In genomic region chr1:155017946-155018316, GRCh38 we compare ENCODE assay signal across 8 cellular contexts. TPM values are rescaled to one million over a fixed set of nuclear protein-coding genes. Genes with fewer than 3 reads are reported as not detected.
A peak's percentile ranks its signal among the peaks of the same experiment; 100 is the strongest.
DNase-seq lines count a peak whose midpoint lies in the region; ATAC-seq, FAIRE-seq and TF ChIP-seq lines count a peak whose summit lies in the region.

No MANE protein-coding gene starts in this region.

- H4K20me1 ChIP-seq in IMR-90 (ENCODE audit: insufficient read depth, low read length) (peaks cover 5% of the 10 kb centered on the region), neural progenitor cell (ENCODE audit: low read depth) (peaks cover 5% of the 10 kb centered on the region)

- H3K4me3 ChIP-seq in IMR-90 (ENCODE audit: insufficient read depth, low read depth, low read length) (no peak overlapping the region), choroid plexus epithelial cell (ENCODE audit: low read depth, low read length) (peak overlapping the region; percentile 59), neural progenitor cell (peak overlapping the region; percentile 44), pancreas (peak overlapping the region in 2 of 4 donors; percentile 23 to 40)

- H2AK9ac ChIP-seq in IMR-90 (replicated peaks; ENCODE audit: low read depth, low read length, poor library complexity): peak overlapping the region; percentile 50

- H3K36me3 ChIP-seq in IMR-90 (ENCODE audit: control insufficient read depth, insufficient read depth, low read length): peaks cover 22% of the 10 kb centered on the region
- no peaks in the 10 kb centered on the region for H3K36me3 ChIP-seq in neural progenitor cell
- peaks cover 0 to 24% (median 9%) of the 10 kb centered on the region in 3 donors for H3K36me3 ChIP-seq in pancreas

- no peak for TF ChIP-seq POLR2A in IMR-90 (IDR thresholded peaks at IDR 0.05; ENCODE audit: low read depth, low read length)

- H3K4me1 ChIP-seq in IMR-90 (ENCODE audit: control insufficient read depth, insufficient read depth, low read length) (peaks cover 6% of the 10 kb centered on the region; the same call in 1 of the 2 replicates), neural progenitor cell (peaks cover 26% of the 10 kb centered on the region), pancreas (peaks cover 0 to 14% (median 5%) of the 10 kb centered on the region in 3 donors)

- in situ Hi-C loops in IMR-90 (cut with MboI; ENCODE audit: low sequenced_read_pairs): no loop called here

- H3K4me2 ChIP-seq in IMR-90 (ENCODE audit: low read depth, low read length) (peak overlapping the region; percentile 71), neural progenitor cell (peak overlapping the region; percentile 58)

- H3K4ac ChIP-seq in IMR-90 (ENCODE audit: low read depth, low read length): no peak overlapping the region

- CTCF ChIA-PET in Calu3 (lab: Charles Lee): interaction anchor here (0.5 to 1.9 kb wide), 26 partner anchors 11 to 1341 kb away, joined by 3 to 13 read pairs (median 5); partner anchors contain the start of genes ADAM15, LENEP, PBXIP1 and PYGO2
- CTCF ChIA-PET in IMR-90 (lab: Yijun Ruan, JAX): interaction anchor here (1.0 to 2.3 kb wide), 6 partner anchors 11 to 49 kb away, joined by 3 to 7 read pairs (median 4); no protein-coding TSS in a partner anchor

- 0% methylated on average over 1 of the region's 6 CpGs; no CpG with 5 or more reads in 1 of the 2 experiments for WGBS in IMR-90 (ENCODE audit: extremely low coverage in 2 of 2, insufficient read length in 1 of 2), 2 experiments
- WGBS in pancreas, 2 donors: 47 to 65% methylated on average over 6 of the region's 6 CpGs

- DNase-seq in Calu3 (no peak), IMR-90 (no peak), choroid plexus epithelial cell (ENCODE audit: low read depth) (no peak), neural progenitor cell (ENCODE audit: low spot score) (no peak), NCI-H524 treated with DMSO at 0.1 percent for 48 hours (lab: John Stamatoyannopoulos, UW) (no peak), pancreas (no peak), SW 1271 (lab: John Stamatoyannopoulos, UW) (no peak)
- DNase-seq in activated CD4-positive, alpha-beta T cell treated with anti-CD3 and anti-CD28 coated beads, Interleukin-2, amount 50 U/mL, for 4 hours: no peak

- H3K9me3 Mint-ChIP-seq in Calu3 (ENCODE audit: low read depth, unreplicated experiment) (no peaks in the 10 kb centered on the region), neural progenitor cell (no peaks in the 10 kb centered on the region)

- H3F3A ChIP-seq in neural progenitor cell (ENCODE audit: low read depth): peaks cover 25% of the 10 kb centered on the region

- H3K23ac ChIP-seq in IMR-90 (ENCODE audit: low read depth, low read length): no peak overlapping the region

- H3K9ac ChIP-seq in IMR-90 (ENCODE audit: low read depth, low read length) (peak overlapping the region; percentile 50; the same call in 1 of the 2 replicates), neural progenitor cell (no peak overlapping the region)

- H2BK20ac ChIP-seq in IMR-90 (ENCODE audit: low read depth, low read length): no peak overlapping the region

- intact Hi-C loops in Calu3 (cut with micrococcal nuclease; ENCODE audit: unreplicated experiment): loop anchor here (2.0 kb wide), 1 partner anchor 15 kb away; the partner anchor contains the start of gene ZBTB7B
- intact Hi-C loops in IMR-90 (cut with micrococcal nuclease): loop anchor here (1.0 kb wide), 1 partner anchor 62 kb away; the partner anchor contains the start of gene PBXIP1
- intact Hi-C loops in pancreas (cut with DNase I): loop anchor here in 2 of 3 donors (10.0 kb wide), 1 partner anchor 53 kb away; the partner anchor contains the start of gene PYGO2 (in 2 of the 2)

- 0 out of 2 replicates have a peak overlapping the region, but pooled peaks have one; percentile 20 for H2AK5ac ChIP-seq in IMR-90 (ENCODE audit: low read depth, low read length)

- no peak overlapping the region for H4K91ac ChIP-seq in IMR-90 (ENCODE audit: insufficient read depth, low read depth, low read length)

- H2BK15ac ChIP-seq in IMR-90 (ENCODE audit: low read depth, low read length): no peak overlapping the region

- H2AFZ ChIP-seq in IMR-90 (replicated peaks; ENCODE audit: low read length, poor library complexity) (peak overlapping the region; percentile 91), neural progenitor cell (replicated peaks) (no peak overlapping the region)

- BruUV-seq in Calu3 (replicated peaks; lab: Mats Ljungman, UMichigan) (TSS peak; percentile 7), IMR-90 (replicated peaks; lab: Mats Ljungman, UMichigan) (no TSS peak)

- TF ChIP-seq CTCF in Calu3 (IDR thresholded peaks at IDR 0.05; ENCODE audit: unreplicated experiment) (no peak), IMR-90 (conservative IDR thresholded peaks at IDR 0.05; ENCODE audit: low read depth, low read length) (no peak), choroid plexus epithelial cell (conservative IDR thresholded peaks at IDR 0.05; ENCODE audit: low read depth, low read length) (no peak), neural progenitor cell (IDR thresholded peaks at IDR 0.05) (no peak), pancreas (IDR thresholded peaks at IDR 0.05) (no peak)

- TF ChIP-seq RAD21 in IMR-90 (IDR thresholded peaks at IDR 0.05; ENCODE audit: low read length): no peak

- FAIRE-seq in pancreas (lab: Jason Lieb, UNC): no peak

- H3K27ac Mint-ChIP-seq in Calu3 (ENCODE audit: unreplicated experiment): peak overlapping the region; percentile 79
- no peak overlapping the region for H3K27ac Mint-ChIP-seq in neural progenitor cell

- H3K27me3 Mint-ChIP-seq in Calu3 (ENCODE audit: unreplicated experiment): no peaks in the 10 kb centered on the region
- peaks cover 14% of the 10 kb centered on the region for H3K27me3 Mint-ChIP-seq in neural progenitor cell (ENCODE audit: insufficient read depth, low read depth)

- H3K27me3 ChIP-seq in IMR-90 (ENCODE audit: control insufficient read depth, insufficient read depth, low read length): no peaks in the 10 kb centered on the region
- no peaks in the 10 kb centered on the region for H3K27me3 ChIP-seq in neural progenitor cell
- no peaks in the 10 kb centered on the region for H3K27me3 ChIP-seq in pancreas

- no peak overlapping the region for H3K56ac ChIP-seq in IMR-90 (ENCODE audit: extremely low read depth, insufficient read depth, low read length)

- peaks cover 5% of the 10 kb centered on the region for H3K79me2 ChIP-seq in neural progenitor cell (ENCODE audit: low read depth)

- H3K9me1 ChIP-seq in IMR-90 (ENCODE audit: insufficient read depth, low read length): peaks cover 2% of the 10 kb centered on the region; the same call in 1 of the 2 replicates

- H2BK120ac ChIP-seq in IMR-90 (ENCODE audit: low read depth, low read length): no peak overlapping the region

- H3K9me3 ChIP-seq in IMR-90 (ENCODE audit: control insufficient read depth, insufficient read depth, low read length): no peaks in the 10 kb centered on the region
- H3K9me3 ChIP-seq in neural progenitor cell (ENCODE audit: low read depth): no peaks in the 10 kb centered on the region
- H3K9me3 ChIP-seq in pancreas: no peaks in the 10 kb centered on the region

- POLR2A ChIA-PET in IMR-90 (lab: Charles Lee; ENCODE audit: unreplicated experiment): interaction anchor here (0.6 kb wide), 1 partner anchor 62 kb away, joined by 7 read pairs; the partner anchor contains the start of gene PBXIP1

- peaks cover 54% of the 10 kb centered on the region for H3K36me3 Mint-ChIP-seq in Calu3 (ENCODE audit: insufficient read depth, unreplicated experiment)
- H3K36me3 Mint-ChIP-seq in neural progenitor cell: peaks cover 2% of the 10 kb centered on the region

- dilution Hi-C loops in IMR-90 (cut with HindIII; ENCODE audit: low sequenced_read_pairs, unreplicated experiment): no loop called here

- H3K18ac ChIP-seq in IMR-90 (ENCODE audit: low read depth, low read length): no peak overlapping the region

- no peak overlapping the region for H4K5ac ChIP-seq in IMR-90 (ENCODE audit: low read depth, low read length)

- H4K8ac ChIP-seq in IMR-90 (ENCODE audit: low read depth in 2 of 2, low read length in 2 of 2): peak overlapping the region in 1 of 2 experiments; percentile 70; a peak in 2 of 4 replicates

- peak overlapping the region; percentile 16; the same call in 1 of the 2 replicates for H3K14ac ChIP-seq in IMR-90 (replicated peaks; ENCODE audit: low read depth, low read length)

- H3K4me1 Mint-ChIP-seq in Calu3 (ENCODE audit: low read depth, unreplicated experiment) (peaks cover 39% of the 10 kb centered on the region), neural progenitor cell (peaks cover 29% of the 10 kb centered on the region)

- H3K27ac ChIP-seq in IMR-90 (ENCODE audit: insufficient read depth, low read length): no peak overlapping the region
- H3K27ac ChIP-seq in neural progenitor cell: no peak overlapping the region
- peak overlapping the region in 1 of 4 donors; percentile 72 for H3K27ac ChIP-seq in pancreas

- no peak for ATAC-seq in IMR-90 (ENCODE audit: low read depth)
- ATAC-seq in pancreas: no peak

- no peak overlapping the region for H2BK5ac ChIP-seq in IMR-90 (ENCODE audit: low read depth, low read length, poor library complexity, severe bottlenecking)

- H3K79me1 ChIP-seq in IMR-90 (ENCODE audit: low read depth in 1 of 2, low read length in 2 of 2): peaks cover 0 to 10% of the 10 kb centered on the region in 2 experiments; a peak in 1 of 4 replicates

- H3K4me3 Mint-ChIP-seq in Calu3 (ENCODE audit: low read depth, unreplicated experiment): peak overlapping the region; percentile 60
- peak overlapping the region; percentile 79 for H3K4me3 Mint-ChIP-seq in neural progenitor cell

RNA-seq across cellular contexts. Expression of gene ZBTB7B, which starts 15.3 kb away (rescaled TPM):
- total RNA-seq in Calu3 (2022): 64.7 and 64.9 TPM in 2 replicates
- 7.2 and 7.7 TPM in 2 replicates for total RNA-seq in IMR-90 (2012; rRNA removed)
- polyA plus RNA-seq in IMR-90 (2012; rRNA removed): 17.4 and 22.4 TPM in 2 replicates
- 12.4 and 18.5 TPM in 2 replicates for polyA plus RNA-seq in IMR-90 (2012; cell fraction: cytosol; rRNA removed)
- 50.2 and 97.9 TPM in 2 replicates for polyA plus RNA-seq in IMR-90 (2012; cell fraction: nucleus; rRNA removed; ENCODE audit: low replicate concordance)
- total RNA-seq in neural progenitor cell (ENCODE audit: low replicate concordance): 4.7 and 15.7 TPM in 2 replicates
- total RNA-seq in pancreas: 10 to 100 TPM; 24.5 to 38.4 (median 37.2) TPM
- polyA plus RNA-seq in pancreas: 10 to 100 TPM; 19.8 to 31.8 TPM

RNA-seq across cellular contexts. Expression of gene DCST2, which starts 15.7 kb away (rescaled TPM):
- total RNA-seq in Calu3 (2022) (1.4 and 1.5 TPM in 2 replicates), IMR-90 (2012; rRNA removed) (not detected in 2 replicates), neural progenitor cell (ENCODE audit: low replicate concordance) (1.8 and 2.0 TPM in 2 replicates), pancreas (under 1 TPM; 0.12 to 0.94 (median 0.22) TPM)
- polyA plus RNA-seq in IMR-90 (2012; rRNA removed) (0.14 and 0.30 TPM in 2 replicates), pancreas (1 to 10 TPM; 3.9 to 5.1 TPM)
- 0.04 and 0.19 TPM in 2 replicates for polyA plus RNA-seq in IMR-90 (2012; cell fraction: cytosol; rRNA removed)
- polyA plus RNA-seq in IMR-90 (2012; cell fraction: nucleus; rRNA removed; ENCODE audit: low replicate concordance): 2.9 TPM in 2 replicates

RNA-seq across cellular contexts. Expression of gene DCST1, which starts 15.7 kb away (rescaled TPM):
- 0.17 TPM in 1 of 2 replicates, not detected in the other for total RNA-seq in Calu3 (2022)
- total RNA-seq in IMR-90 (2012; rRNA removed): not detected in 2 replicates
- polyA plus RNA-seq in IMR-90 (2012; rRNA removed): not detected in 2 replicates
- polyA plus RNA-seq in IMR-90 (2012; cell fraction: cytosol; rRNA removed): not detected in 2 replicates
- polyA plus RNA-seq in IMR-90 (2012; cell fraction: nucleus; rRNA removed; ENCODE audit: low replicate concordance): 0.03 TPM in 1 of 2 replicates, not detected in the other
- total RNA-seq in neural progenitor cell (ENCODE audit: low replicate concordance): not detected in 2 replicates
- total RNA-seq in pancreas: under 1 TPM in 1 of 6 donors, not detected in 5; 0.14 TPM
- polyA plus RNA-seq in pancreas: not detected

RNA-seq across cellular contexts. Expression of gene LENEP, which starts 24.5 kb away (rescaled TPM):
- 1.1 and 1.5 TPM in 2 replicates for total RNA-seq in Calu3 (2022)
- not detected in 2 replicates for total RNA-seq in IMR-90 (2012; rRNA removed)
- polyA plus RNA-seq in IMR-90 (2012; rRNA removed): not detected in 2 replicates
- polyA plus RNA-seq in IMR-90 (2012; cell fraction: cytosol; rRNA removed): not detected in 2 replicates
- polyA plus RNA-seq in IMR-90 (2012; cell fraction: nucleus; rRNA removed; ENCODE audit: low replicate concordance): not detected in 2 replicates
- total RNA-seq in neural progenitor cell (ENCODE audit: low replicate concordance): not detected in 2 replicates
- under 1 TPM in 1 of 6 donors, not detected in 5; 0.29 TPM for total RNA-seq in pancreas
- not detected for polyA plus RNA-seq in pancreas

RNA-seq across cellular contexts. Expression of gene ADAM15, which starts 33.2 kb away (rescaled TPM):
- total RNA-seq in Calu3 (2022): 99.1 and 103 TPM in 2 replicates
- total RNA-seq in IMR-90 (2012; rRNA removed): 25.6 and 29.7 TPM in 2 replicates
- polyA plus RNA-seq in IMR-90 (2012; rRNA removed): 52.4 and 65.6 TPM in 2 replicates
- polyA plus RNA-seq in IMR-90 (2012; cell fraction: cytosol; rRNA removed): 37.6 and 68.1 TPM in 2 replicates
- 71.0 and 198 TPM in 2 replicates for polyA plus RNA-seq in IMR-90 (2012; cell fraction: nucleus; rRNA removed; ENCODE audit: low replicate concordance)
- total RNA-seq in neural progenitor cell (ENCODE audit: low replicate concordance): 15.7 and 44.9 TPM in 2 replicates
- 10 to 100 TPM; 23.7 to 37.6 (median 33.2) TPM for total RNA-seq in pancreas
- polyA plus RNA-seq in pancreas: 100 to 1,000 TPM; 114 to 125 TPM
